Comparison of ENCODE assay signal across 8 cellular contexts in genomic region chr12:1583421-1584078, GRCh38. TPM values are rescaled to one million over a fixed set of nuclear protein-coding genes. Genes with fewer than 3 reads are reported as not detected.
DNase-seq lines count a peak whose midpoint lies in the region; ATAC-seq and TF ChIP-seq lines count a peak whose summit lies in the region.

No MANE protein-coding gene starts in this region.

- DNase-seq in CD8-positive, alpha-beta T cell: peak in 6 of 7 experiments; percentile 45 to 75 (median 66)
- DNase-seq in NCI-H1105 treated with DMSO at 0.1 percent for 48 hours (lab: John Stamatoyannopoulos, UW) (peak; percentile 78), SKM-1 treated with dmso at 0.1 percent for 144 hours (lab: John Stamatoyannopoulos, UW; ENCODE audit: unreplicated experiment) (peak; percentile 62), cardiac muscle cell (ENCODE audit: low read depth in 1 of 2, low spot score in 1 of 2) (peak; percentile 85 to 94), pulmonary artery endothelial cell (ENCODE audit: low read depth, low spot score) (peak; percentile 68)
- peak; percentile 34 for DNase-seq in activated naive CD8-positive, alpha-beta T cell treated with anti-CD3 and anti-CD28 coated beads, Interleukin-2, amount 50 U/mL, for 16 hours (ENCODE audit: low read depth, low spot score)

- peaks cover 21% of the 10 kb centered on the region for H3K4me1 Mint-ChIP-seq in CD8-positive, alpha-beta T cell (ENCODE audit: low read depth)

- no peak overlapping the region for H3K27ac Mint-ChIP-seq in CD8-positive, alpha-beta T cell

- TF ChIP-seq CTCF in CD8-positive, alpha-beta T cell (IDR thresholded peaks at IDR 0.05): peak; percentile 98
- TF ChIP-seq CTCF in cardiac muscle cell (IDR thresholded peaks at IDR 0.05; ENCODE audit: low read depth, low read length): peak; percentile 86

- no peak overlapping the region for H3K4me3 ChIP-seq in CD8-positive, alpha-beta T cell (ENCODE audit: low read depth, low read length)
- no peak overlapping the region for H3K4me3 ChIP-seq in cardiac muscle cell

- POLR2A ChIA-PET in CD8-positive, alpha-beta T cell (lab: Charles Lee): interaction anchor here (1.1 to 1.8 kb wide), 4 partner anchors 10 to 465 kb away, joined by 3 to 15 read pairs (median 8); no protein-coding TSS in a partner anchor

- H3K9me3 Mint-ChIP-seq in CD8-positive, alpha-beta T cell: no peaks in the 10 kb centered on the region

- H3K27ac ChIP-seq in CD8-positive, alpha-beta T cell (ENCODE audit: low read depth, low read length): no peak overlapping the region
- no peak overlapping the region for H3K27ac ChIP-seq in cardiac muscle cell

- H3K9me3 ChIP-seq in CD8-positive, alpha-beta T cell (ENCODE audit: low read length): no peaks in the 10 kb centered on the region
- H3K9me3 ChIP-seq in cardiac muscle cell (ENCODE audit: low read depth): no peaks in the 10 kb centered on the region

- H3K36me3 Mint-ChIP-seq in CD8-positive, alpha-beta T cell: peaks cover 21% of the 10 kb centered on the region

- peak overlapping the region; percentile 20 for H3K4me3 Mint-ChIP-seq in CD8-positive, alpha-beta T cell

- H3K27me3 ChIP-seq in CD8-positive, alpha-beta T cell (ENCODE audit: insufficient read depth, low read length): no peaks in the 10 kb centered on the region
- no peaks in the 10 kb centered on the region for H3K27me3 ChIP-seq in cardiac muscle cell

- H3K4me1 ChIP-seq in CD8-positive, alpha-beta T cell (ENCODE audit: insufficient read depth, low read length): peaks cover 20% of the 10 kb centered on the region
- peaks cover 62% of the 10 kb centered on the region for H3K4me1 ChIP-seq in cardiac muscle cell (ENCODE audit: low read depth)

- CTCF ChIA-PET in CD8-positive, alpha-beta T cell (lab: Charles Lee): interaction anchor here (0.7 to 5.6 kb wide), 43 partner anchors 8 to 969 kb away, joined by 3 to 184 read pairs (median 4); partner anchors contain the start of gene FBXL14

- peak; percentile 82 for ATAC-seq in CD8-positive, alpha-beta T cell
- ATAC-seq in GM21825 (IDR thresholded peaks at IDR 0.05; ENCODE audit: unreplicated experiment) (peak; percentile 69), HG03135 (IDR thresholded peaks at IDR 0.05; ENCODE audit: unreplicated experiment) (no peak)

- intact Hi-C loops in CD8-positive, alpha-beta T cell (cut with DNase I, micrococcal nuclease): loop anchor here (1.0 to 10.0 kb wide), 7 partner anchors 21 to 1006 kb away; no protein-coding TSS in a partner anchor

- no peaks in the 10 kb centered on the region for H3K36me3 ChIP-seq in CD8-positive, alpha-beta T cell (ENCODE audit: insufficient read depth, low read length)
- no peaks in the 10 kb centered on the region for H3K36me3 ChIP-seq in cardiac muscle cell

- H3K27me3 Mint-ChIP-seq in CD8-positive, alpha-beta T cell (ENCODE audit: low read depth): no peaks in the 10 kb centered on the region

RNA-seq across cellular contexts. Expression of gene FBXL14, which starts 10.8 kb away (rescaled TPM):
- total RNA-seq in CD8-positive, alpha-beta T cell: 10 to 100 TPM; 28.1 to 30.5 TPM
- total RNA-seq in cardiac muscle cell (22.4 and 27.8 TPM in 2 replicates), pulmonary artery endothelial cell (15.4 and 15.8 TPM in 2 replicates)
- polyA plus RNA-seq in cardiac muscle cell: 17.8 and 34.3 TPM in 2 replicates

RNA-seq across cellular contexts. Expression of gene WNT5B, which starts 45.5 kb away (rescaled TPM):
- not detected for total RNA-seq in CD8-positive, alpha-beta T cell
- total RNA-seq in cardiac muscle cell (152 and 206 TPM in 2 replicates), pulmonary artery endothelial cell (0.14 TPM in 1 of 2 replicates, not detected in the other)
- polyA plus RNA-seq in cardiac muscle cell: 170 and 240 TPM in 2 replicates

Comparison
In these comparisons a context has a peak if more than half of its experiments do, and no peak if none do; other contexts are left out.
1. DNase-seq: peak in every context shown above with its lines; median percentile 90 in cardiac muscle cell; 78 in NCI-H1105 treated with DMSO at 0.1 percent for 48 hours; 68 in pulmonary artery endothelial cell; 66 in CD8-positive, alpha-beta T cell; 62 in SKM-1 treated with dmso at 0.1 percent for 144 hours; 34 in activated naive CD8-positive, alpha-beta T cell treated with anti-CD3 and anti-CD28 coated beads, Interleukin-2, amount 50 U/mL, for 16 hours.
2. RNA of gene WNT5B, which starts 45.5 kb away (total RNA-seq): 152 to 206 TPM in cardiac muscle cell; not detected in CD8-positive, alpha-beta T cell and 0.14 TPM in pulmonary artery endothelial cell; every median in the first group is over 100 times any median in the second.